ENCODE assay signal across 34 cellular contexts in the genomic region with DNA sequence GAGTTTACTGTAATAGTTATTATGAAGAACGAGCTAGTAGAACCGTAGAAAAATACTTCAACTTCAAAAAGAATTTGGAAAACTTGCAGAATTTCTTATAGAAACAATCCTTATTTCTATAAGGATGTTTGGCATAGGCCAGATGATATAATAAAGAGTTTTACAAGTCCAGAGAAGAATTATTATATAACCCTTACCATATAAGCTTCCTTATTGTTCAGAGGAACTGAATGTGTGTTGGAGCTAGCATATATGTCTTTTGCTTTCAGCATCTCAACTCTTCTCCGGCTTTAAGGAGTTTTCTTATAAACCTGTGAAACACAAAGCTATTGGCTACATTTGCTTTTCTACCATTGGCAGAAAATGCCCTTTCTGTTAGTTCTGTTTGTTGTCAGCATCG.
"Had no signal": no experiment of that assay in that cellular context is flagged by ENCODE, and none has a peak within 500 bp of the region (broad histone marks: within the 10 kb centered on the region; RNA-seq: fewer than 3 reads in every experiment).

No MANE protein-coding gene starts in this region.

- DNase-seq: activated B cell treated with CpG ODN at 0.5 μM for 24 hours; activated CD4-positive, alpha-beta memory T cell treated with anti-CD3 and anti-CD28 coated beads for 36 hours; activated CD4-positive, alpha-beta T cell treated with anti-CD3 and anti-CD28 coated beads for 36 hours; activated CD4-positive, alpha-beta T cell treated with anti-CD3 and anti-CD28 coated beads, Interleukin-2, amount 10 ng/mL, durations not matched to agents 24 days and 14 days; activated CD8-positive, alpha-beta memory T cell treated with anti-CD3 and anti-CD28 coated beads, Interleukin-2, amount 50 U/mL, for 48 hours; activated CD8-positive, alpha-beta T cell treated with anti-CD3 and anti-CD28 coated beads, Interleukin-2, amount 10 ng/mL, durations not matched to agents 7 days and 5 days; activated gamma-delta T cell; activated naive CD4-positive, alpha-beta T cell; activated naive CD4-positive, alpha-beta T cell treated with anti-CD3 and anti-CD28 coated beads, Interleukin-2, amount 10 ng/mL, durations not matched to agents 7 days and 5 days; activated naive CD8-positive, alpha-beta T cell treated with anti-CD3 and anti-CD28 coated beads, Interleukin-2, amount 10 ng/mL, durations not matched to agents 7 days and 5 days; activated T-cell treated with anti-CD3 and anti-CD28 coated beads for 4 hours; activated T-cell treated with anti-CD3 and anti-CD28 coated beads, Interleukin-2, amount 50 U/mL, for 24 hours; activated T-cell treated with anti-CD3 and anti-CD28 coated beads, Interleukin-2, amount 50 U/mL, for 72 hours; central memory CD4-positive, alpha-beta T cell; cerebellar nuclear complex; cortex of kidney; dermis blood vessel endothelial cell; effector CD4-positive, alpha-beta T cell; effector memory CD8-positive, alpha-beta T cell; erythroblast; foreskin keratinocyte; gastrocnemius medialis; glutamatergic neuron; heart left ventricle; T-helper 1 cell; T-helper 17 cell; T1000; WERI-Rb-1 had no signal

- H3K27me3 ChIP-seq: ascending aorta, breast epithelium, cardiac muscle cell, esophagus muscularis mucosa, foreskin keratinocyte, gastrocnemius medialis, heart left ventricle had no signal

- ATAC-seq: activated CD4-positive, alpha-beta T cell treated with anti-CD3 and anti-CD28 coated beads for 36 hours; activated CD4-positive, CD25-positive, alpha-beta regulatory T cell treated with anti-CD3 and anti-CD28 coated beads, Interleukin-2, amount 50 U/mL, for 24 hours; activated CD8-positive, alpha-beta T cell treated with anti-CD3 and anti-CD28 coated beads, Interleukin-2, amount 10 ng/mL, durations not matched to agents 7 days and 5 days; activated naive CD4-positive, alpha-beta T cell treated with anti-CD3 and anti-CD28 coated beads, Interleukin-2, amount 50 U/mL, for 72 hours; activated T-cell treated with anti-CD3 and anti-CD28 coated beads, Interleukin-2, amount 50 U/mL, for 72 hours; effector memory CD8-positive, alpha-beta T cell; foreskin keratinocyte; gastrocnemius medialis; heart left ventricle; T-helper 17 cell had no signal

- H3K36me3 ChIP-seq: ascending aorta, breast epithelium, cardiac muscle cell, esophagus muscularis mucosa, gastrocnemius medialis, heart left ventricle, WERI-Rb-1 had no signal

- H3K4me1 ChIP-seq: ascending aorta, breast epithelium, esophagus muscularis mucosa, gastrocnemius medialis had no signal

- H3K27ac ChIP-seq: ascending aorta, breast epithelium, cardiac muscle cell, esophagus muscularis mucosa, foreskin keratinocyte, gastrocnemius medialis, heart left ventricle, WERI-Rb-1 had no signal

- H3K9me3 ChIP-seq: ascending aorta, breast epithelium, esophagus muscularis mucosa, gastrocnemius medialis, heart left ventricle had no signal

- H3K4me3 ChIP-seq: ascending aorta, breast epithelium, cardiac muscle cell, esophagus muscularis mucosa, gastrocnemius medialis, heart left ventricle had no signal
